In genomic region chr16:88803264-88803987, GRCh38 we compare ENCODE assay signal across 8 cellular contexts. TPM values are rescaled to one million over a fixed set of nuclear protein-coding genes. Genes with fewer than 3 reads are reported as not detected.
DNase-seq lines count a peak whose midpoint lies in the region; ATAC-seq and TF ChIP-seq lines count a peak whose summit lies in the region.

CDT1 (plus strand) TSS chr16:88803789; CDS start chr16:88803832, 43 bp downstream.

- intact Hi-C loops in CD4-positive, alpha-beta T cell (cut with DNase I, micrococcal nuclease) = loop anchor here (1.0 to 2.0 kb wide), 3 partner anchors 8 to 23 kb away; partner anchors contain the start of gene APRT (in 1 of the 2)

- no peaks in the 10 kb centered on the region for H3K27me3 Mint-ChIP-seq in CD4-positive, alpha-beta T cell

- CTCF ChIA-PET in CD4-positive, alpha-beta T cell (lab: Charles Lee) = interaction anchor here (0.9 to 1.5 kb wide), 2 partner anchors 10 to 66 kb away, joined by 3 to 4 read pairs; no protein-coding TSS in a partner anchor

- no peaks in the 10 kb centered on the region for H3K9me3 ChIP-seq in CD4-positive, alpha-beta T cell (ENCODE audit: control insufficient read depth, low read length)
- H3K9me3 ChIP-seq in KOPT-K1 (ENCODE audit: insufficient read depth, low read length, poor library complexity, severe bottlenecking) (no peaks in the 10 kb centered on the region), neuron (ENCODE audit: low read length) (no peaks in the 10 kb centered on the region), subcutaneous abdominal adipose tissue (ENCODE audit: control insufficient read depth in 5 of 5, low read length in 5 of 5) (no peaks in the 10 kb centered on the region)

- in situ Hi-C loops in SK-MEL-5 (cut with HindIII; ENCODE audit: low pct_unique_long_range_greater_than_20kb, low sequenced_read_pairs) = no loop called here

- H3K9me3 Mint-ChIP-seq in CD4-positive, alpha-beta T cell = no peaks in the 10 kb centered on the region

- H3K27me3 ChIP-seq in CD4-positive, alpha-beta T cell (ENCODE audit: control insufficient read depth, insufficient read depth, low read length) = no peaks in the 10 kb centered on the region
- H3K27me3 ChIP-seq in neuron (ENCODE audit: insufficient read depth, low read length) (no peaks in the 10 kb centered on the region), subcutaneous abdominal adipose tissue (ENCODE audit: control insufficient read depth in 5 of 5, insufficient read depth in 4 of 5, low read length in 5 of 5) (peaks cover 0 to 4% (median 4%) of the 10 kb centered on the region in 5 donors)

- peak; percentile 58 for ATAC-seq in CD4-positive, alpha-beta T cell (ENCODE audit: poor library complexity)
- peak; percentile 33 for ATAC-seq in GM21367 (IDR thresholded peaks at IDR 0.05; ENCODE audit: unreplicated experiment)

- H3K4me3 ChIP-seq in neuron (ENCODE audit: low read length) (peak within 1 kb of the TSS; percentile 77), subcutaneous abdominal adipose tissue (ENCODE audit: low read depth in 1 of 5, low read length in 5 of 5) (peak within 1 kb of the TSS in 4 of 5 donors; percentile 62 to 73 (median 65))

- POLR2A ChIA-PET in CD4-positive, alpha-beta T cell (lab: Charles Lee) = interaction anchor here (0.6 to 2.0 kb wide), 12 partner anchors 9 to 1070 kb away, joined by 3 to 18 read pairs (median 4); partner anchors contain the start of genes APRT, PIEZO1 and TCF25

- H3K4me1 ChIP-seq in neuron (ENCODE audit: insufficient read depth, low read length) (peaks cover 12% of the 10 kb centered on the region), subcutaneous abdominal adipose tissue (ENCODE audit: control insufficient read depth in 5 of 5, insufficient read depth in 5 of 5, low read length in 5 of 5) (peaks cover 0 to 27% (median 15%) of the 10 kb centered on the region in 5 donors)

- peak within 1 kb of the TSS; percentile 86 for H3K27ac Mint-ChIP-seq in CD4-positive, alpha-beta T cell

- H3K4me1 Mint-ChIP-seq in CD4-positive, alpha-beta T cell (ENCODE audit: low read depth) = peaks cover 26% of the 10 kb centered on the region

- peak within 1 kb of the TSS in 3 of 5 donors; percentile 61 to 71 (median 62) for H3K9ac ChIP-seq in subcutaneous abdominal adipose tissue (ENCODE audit: low read length in 5 of 5)

- no peak for TF ChIP-seq CTCF in CD4-positive, alpha-beta T cell (IDR thresholded peaks at IDR 0.05)

- H3K36me3 ChIP-seq in KOPT-K1 (ENCODE audit: insufficient read depth, low read length) = peaks cover 44% of the 10 kb centered on the region
- peaks cover 35% of the 10 kb centered on the region for H3K36me3 ChIP-seq in neuron (ENCODE audit: insufficient read depth, low read length)
- peaks cover 0 to 8% (median 6%) of the 10 kb centered on the region in 5 donors for H3K36me3 ChIP-seq in subcutaneous abdominal adipose tissue (ENCODE audit: control insufficient read depth in 5 of 5, insufficient read depth in 5 of 5, low read length in 5 of 5)

- H3K4me3 Mint-ChIP-seq in CD4-positive, alpha-beta T cell = peak within 1 kb of the TSS; percentile 92

- H3K27ac ChIP-seq in CD4-positive, alpha-beta T cell (ENCODE audit: low read depth, low read length) = peak within 1 kb of the TSS; percentile 50
- H3K27ac ChIP-seq in KOPT-K1 (ENCODE audit: low read depth, low read length, poor library complexity, severe bottlenecking) (peak within 1 kb of the TSS; percentile 100), subcutaneous abdominal adipose tissue (ENCODE audit: low read depth, low read length) (peak within 1 kb of the TSS; percentile 30)

- DNase-seq in CD4-positive, alpha-beta T cell = peak; percentile 67 to 88 (median 82)
- DNase-seq in SK-MEL-5 (ENCODE audit: low read depth, low spot score) (peak; percentile 58), activated gamma-delta T cell treated with Interleukin-2 at 50 U/mL for 16 hours (peak; percentile 81), foreskin melanocyte (peak; percentile 63)

- H2AFZ ChIP-seq in neuron (ENCODE audit: low read depth, low read length) = peak within 1 kb of the TSS; percentile 62

- no peaks in the 10 kb centered on the region for H3K36me3 Mint-ChIP-seq in CD4-positive, alpha-beta T cell (ENCODE audit: low read depth)

RNA-seq across cellular contexts. Expression of gene CDT1, which starts in this region (rescaled TPM):
- 1 to 10 TPM in 1 of 2 experiments, under 1 TPM in 1; 0.47 to 1.0 TPM for total RNA-seq in CD4-positive, alpha-beta T cell
- total RNA-seq in SK-MEL-5 (2014; rRNA removed; shearing (Covaris generic)) = 13.8 and 17.4 TPM in 2 replicates
- polyA plus RNA-seq in SK-MEL-5 (2015; cell fraction: cytosol; rRNA removed) = 38.1 and 45.4 TPM in 2 replicates
- polyA plus RNA-seq in SK-MEL-5 (2015; cell fraction: nucleus; rRNA removed) = 10.3 and 23.5 TPM in 2 replicates

Comparison
In these comparisons a context has a peak if more than half of its experiments do, and no peak if none do; other contexts are left out.
1. Peak in every context shown above with its lines: DNase-seq, ATAC-seq, H3K4me3 ChIP-seq and H3K27ac ChIP-seq.
2. H3K27ac ChIP-seq: peak in every context shown above with its lines; median percentile 100 in KOPT-K1; 50 in CD4-positive, alpha-beta T cell; 30 in subcutaneous abdominal adipose tissue.